8 cellular contexts compared by ENCODE assay signal in the genomic region with DNA sequence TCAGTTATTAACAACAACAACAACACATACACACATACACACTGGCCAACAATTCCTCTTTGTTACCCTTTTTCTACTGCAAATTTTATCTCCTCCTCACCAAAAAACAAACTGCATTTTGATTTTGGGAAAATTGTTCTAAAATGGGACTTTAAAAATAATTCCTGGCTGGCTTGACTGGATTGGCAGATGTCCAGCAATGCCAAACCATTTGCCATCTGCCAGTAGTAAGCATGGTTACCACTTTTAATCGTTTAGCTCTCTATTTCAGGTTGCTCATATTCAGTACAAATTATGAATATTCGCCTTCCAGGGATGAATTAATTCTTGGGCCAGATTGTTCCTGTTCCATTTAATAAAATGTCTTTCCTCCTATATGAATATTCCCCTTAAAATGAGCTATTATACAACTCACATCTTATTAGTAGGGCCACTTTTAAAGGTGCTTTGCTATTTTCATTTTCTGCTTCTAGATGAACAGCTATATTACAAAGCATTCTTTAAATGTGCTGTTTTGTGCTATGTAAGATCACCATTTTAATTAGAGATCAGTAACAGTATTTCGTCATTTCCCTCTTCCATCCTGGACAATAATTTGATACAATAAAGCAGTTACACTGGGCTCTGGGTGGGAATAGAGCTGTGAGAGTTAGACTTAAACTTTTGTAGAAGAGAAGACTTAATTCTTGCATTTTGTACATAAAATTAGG. TPM values are rescaled to one million over a fixed set of nuclear protein-coding genes. Genes with fewer than 3 reads are reported as not detected.
DNase-seq lines count a peak whose midpoint lies in the region; ATAC-seq and TF ChIP-seq lines count a peak whose summit lies in the region.

No MANE protein-coding gene starts in this region.

- peaks cover 57% of the 10 kb centered on the region for H3K4me1 ChIP-seq in psoas muscle

- TF ChIP-seq CTCF in dorsolateral prefrontal cortex (IDR thresholded peaks at IDR 0.05 in 54 of 56, conservative IDR thresholded peaks at IDR 0.05 in 2 of 56; ENCODE audit: low read depth in 1 of 56, partially characterized antibody in 56 of 56) = no peak
- no peak for TF ChIP-seq CTCF in psoas muscle (IDR thresholded peaks at IDR 0.05)

- no peaks in the 10 kb centered on the region for H3K27me3 ChIP-seq in dorsolateral prefrontal cortex
- H3K27me3 ChIP-seq in psoas muscle (ENCODE audit: insufficient read depth in 3 of 3, low read length in 2 of 3) = no peaks in the 10 kb centered on the region

- H3K27ac ChIP-seq in dorsolateral prefrontal cortex (peak overlapping the region; percentile 83 to 99 (median 97)), psoas muscle (peak overlapping the region; percentile 81)

- peak; percentile 9 for DNase-seq in DMS 273 treated with DMSO at 0.1 percent for 48 hours (lab: John Stamatoyannopoulos, UW)
- peak; percentile 50 for DNase-seq in NCI-H446 treated with DMSO at 0.1 percent for 48 hours (lab: John Stamatoyannopoulos, UW)
- DNase-seq in dorsolateral prefrontal cortex = peak in 1 of 10 donors; percentile 63
- no peak for DNase-seq in psoas muscle
- DNase-seq in stimulated activated CD4-positive, alpha-beta T cell treated with anti-CD3 and anti-CD28 coated beads, Interleukin-12 subunit alpha, Interleukin-12 subunit beta, amount 100 ng/mL, for 4 hours = no peak
- no peak for DNase-seq in iPS-NIHi7 (ENCODE audit: extremely low spot score)
- no peak for DNase-seq in activated effector memory CD4-positive, alpha-beta T cell treated with anti-CD3 and anti-CD28 coated beads, Interleukin-2, amount 50 U/mL, for 16 hours

- H3K4me3 ChIP-seq in dorsolateral prefrontal cortex (peak overlapping the region in 58 of 59 donors; percentile 4 to 62 (median 39)), psoas muscle (peak overlapping the region; percentile 59)

- 12 to 29% (median 18%) methylated on average over 3 of the region's 3 CpGs for WGBS in psoas muscle, 3 donors

- ATAC-seq in psoas muscle = peak; percentile 39 to 72 (median 54)
- ATAC-seq in HG02884 (IDR thresholded peaks at IDR 0.05; ENCODE audit: unreplicated experiment) = no peak

- H3K36me3 ChIP-seq in psoas muscle (ENCODE audit: insufficient read depth in 1 of 2, low read depth in 1 of 2) = no peaks in the 10 kb centered on the region

- intact Hi-C loops in dorsolateral prefrontal cortex (cut with DNase I) = loop anchor here in 1 of 2 donors (2.0 kb wide), 1 partner anchor 42 kb away; no protein-coding TSS in a partner anchor
- intact Hi-C loops in psoas muscle (cut with DNase I) = loop anchor here in 1 of 2 donors (5.0 kb wide), 1 partner anchor 37 kb away; no protein-coding TSS in a partner anchor

- H3K9me3 ChIP-seq in psoas muscle = no peaks in the 10 kb centered on the region

RNA-seq across cellular contexts. Expression of a gene that starts 35.6 kb away (rescaled TPM):
- 10 to 100 TPM; 17.1 to 34.9 (median 25.4) TPM for total RNA-seq in dorsolateral prefrontal cortex
- total RNA-seq in psoas muscle = 10 to 100 TPM; 24.4 to 38.0 (median 29.2) TPM
- polyA plus RNA-seq in psoas muscle = 10 to 100 TPM; 16.3 to 21.9 (median 19.3) TPM

Comparison
In these comparisons a context has a peak if more than half of its experiments do, and no peak if none do; other contexts are left out.
1. DNase-seq: peak in DMS 273 treated with DMSO at 0.1 percent for 48 hours (single experiment) and NCI-H446 treated with DMSO at 0.1 percent for 48 hours (single experiment); none in psoas muscle (0 of 2), stimulated activated CD4-positive, alpha-beta T cell treated with anti-CD3 and anti-CD28 coated beads, Interleukin-12 subunit alpha, Interleukin-12 subunit beta, amount 100 ng/mL, for 4 hours (single experiment), iPS-NIHi7 (single experiment) and activated effector memory CD4-positive, alpha-beta T cell treated with anti-CD3 and anti-CD28 coated beads, Interleukin-2, amount 50 U/mL, for 16 hours (single experiment).